21 cellular contexts compared by ENCODE assay signal in the genomic region with DNA sequence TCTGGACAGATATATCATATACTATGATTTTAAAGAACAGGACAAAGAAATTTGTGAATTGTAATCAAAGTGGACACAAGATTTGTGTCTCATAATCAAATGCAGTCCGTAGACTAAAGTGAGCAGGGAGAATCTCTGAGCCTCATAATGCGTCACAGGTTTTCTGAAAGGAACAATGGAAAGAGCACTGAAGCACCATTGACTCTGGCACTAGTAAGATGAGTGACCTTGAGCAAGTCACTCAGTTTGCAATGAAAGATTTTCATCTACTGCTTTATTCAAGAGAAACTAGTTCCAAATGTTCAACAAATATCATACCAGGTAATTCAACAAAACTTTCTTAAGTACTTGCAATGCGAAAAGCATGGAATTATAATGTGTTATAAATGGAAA.
"Had no signal": no experiment of that assay in that cellular context is flagged by ENCODE, and none has a peak within 500 bp of the region (broad histone marks: within the 10 kb centered on the region; RNA-seq: fewer than 3 reads in every experiment).

No MANE protein-coding gene starts in this region.

- H3K79me2 ChIP-seq: hepatocyte had no signal

- H3K27ac Mint-ChIP-seq: naive thymus-derived CD4-positive, alpha-beta T cell; nephron progenitor cell; stimulated activated memory B cell treated with anti-CD40 and anti-IgM and Interleukin-4, amounts not matched to agents 10 μg/mL and 1 μg/mL and 100 μg/mL, for 72 hours had no signal

- H3K36me3 ChIP-seq: gastrocnemius medialis, heart left ventricle, ovary, spleen, thoracic aorta, tibial nerve, upper lobe of left lung had no signal

- H3K27me3 ChIP-seq: dorsolateral prefrontal cortex, gastrocnemius medialis, heart left ventricle, hepatocyte, ovary, spleen, tibial nerve, upper lobe of left lung had no signal

- H3K27me3 Mint-ChIP-seq: naive thymus-derived CD4-positive, alpha-beta T cell; stimulated activated memory B cell treated with anti-CD40 and anti-IgM and Interleukin-4, amounts not matched to agents 10 μg/mL and 1 μg/mL and 100 μg/mL, for 72 hours had no signal

- DNase-seq: effector CD4-positive, alpha-beta T cell; gastrocnemius medialis; kidney; ovary; spleen; stimulated activated CD4-positive, alpha-beta T cell treated with anti-CD3 and anti-CD28 coated beads, Interleukin-4, amount 100 ng/mL, for 4 hours; upper lobe of left lung had no signal

- ATAC-seq: esophagus mucosa; naive thymus-derived CD4-positive, alpha-beta T cell; stimulated activated memory B cell treated with anti-CD40 and anti-IgM and Interleukin-4, amounts not matched to agents 10 μg/mL and 1 μg/mL and 100 μg/mL, for 72 hours; stimulated activated naive CD8-positive, alpha-beta T cell treated with anti-CD3 and anti-CD28 coated beads, Interleukin-15, Interleukin-2, amounts not matched to agents 100 U/mL and 50 U/mL, for 24 hours had no signal

- H3K36me3 Mint-ChIP-seq: naive thymus-derived CD4-positive, alpha-beta T cell; stimulated activated memory B cell treated with anti-CD40 and anti-IgM and Interleukin-4, amounts not matched to agents 10 μg/mL and 1 μg/mL and 100 μg/mL, for 72 hours had no signal

- FAIRE-seq: colon, urothelium cell line had no signal

- H3K9me3 ChIP-seq: gastrocnemius medialis, ovary, spleen, thoracic aorta, upper lobe of left lung had no signal

- H3K27ac ChIP-seq: epithelial cell of prostate, gastrocnemius medialis, heart left ventricle, hepatocyte, ovary, skin epidermis, spleen, thoracic aorta, tibial nerve, upper lobe of left lung had no signal

- H3K4me3 Mint-ChIP-seq: naive thymus-derived CD4-positive, alpha-beta T cell; nephron progenitor cell; stimulated activated memory B cell treated with anti-CD40 and anti-IgM and Interleukin-4, amounts not matched to agents 10 μg/mL and 1 μg/mL and 100 μg/mL, for 72 hours had no signal

- H3K4me3 ChIP-seq: gastrocnemius medialis, heart left ventricle, hepatocyte, ovary, skin epidermis, spleen, tibial nerve, upper lobe of left lung had no signal

- H3K4me1 Mint-ChIP-seq: naive thymus-derived CD4-positive, alpha-beta T cell; nephron progenitor cell; stimulated activated memory B cell treated with anti-CD40 and anti-IgM and Interleukin-4, amounts not matched to agents 10 μg/mL and 1 μg/mL and 100 μg/mL, for 72 hours had no signal

- H3K9me3 Mint-ChIP-seq: stimulated activated memory B cell treated with anti-CD40 and anti-IgM and Interleukin-4, amounts not matched to agents 10 μg/mL and 1 μg/mL and 100 μg/mL, for 72 hours had no signal
